In the genomic region with DNA sequence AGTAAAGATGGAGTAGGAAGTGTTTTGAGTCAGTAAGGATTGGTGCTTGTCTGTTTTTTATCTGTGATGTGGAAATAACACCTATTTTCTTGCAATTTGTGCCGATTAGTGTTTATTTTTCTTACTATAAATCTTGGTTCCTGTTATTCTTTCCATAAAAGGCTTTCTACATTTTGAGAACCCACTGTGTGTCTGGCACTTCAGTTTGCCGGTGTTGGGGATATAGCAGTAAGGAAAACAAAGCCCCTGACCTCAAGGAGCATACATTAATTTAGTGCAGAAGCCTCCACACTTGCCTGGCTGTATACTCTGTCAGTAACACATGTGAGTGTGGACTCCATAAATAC, we compare ENCODE assay signal across 12 cellular contexts. TPM values are rescaled to one million over a fixed set of nuclear protein-coding genes. Genes with fewer than 3 reads are reported as not detected.
DNase-seq lines count a peak whose midpoint lies in the region; ATAC-seq and TF ChIP-seq lines count a peak whose summit lies in the region.
"Had no signal": no experiment of that assay in that cellular context is flagged by ENCODE, and none has a peak within 500 bp of the region (broad histone marks: within the 10 kb centered on the region; RNA-seq: fewer than 3 reads in every experiment).

No MANE protein-coding gene starts in this region.

- H3K27me3 ChIP-seq in CD4-positive, CD25-positive, alpha-beta regulatory T cell (ENCODE audit: control insufficient read depth, insufficient read depth, low read length): no peaks in the 10 kb centered on the region
- H3K27me3 ChIP-seq in mesenchymal stem cell (ENCODE audit: control insufficient read depth in 1 of 2, insufficient read depth in 1 of 2, low read length in 2 of 2) (no peaks in the 10 kb centered on the region), upper lobe of left lung (no peaks in the 10 kb centered on the region)
- H3K27me3 ChIP-seq: sigmoid colon, suprapubic skin had no signal

- peaks cover 18 to 55% (median 39%) of the 10 kb centered on the region in 4 donors for H3K4me1 Mint-ChIP-seq in CD4-positive, CD25-positive, alpha-beta regulatory T cell
- peaks cover 36% of the 10 kb centered on the region for H3K4me1 Mint-ChIP-seq in HFFc6 (ENCODE audit: low read depth)
- peaks cover 40% of the 10 kb centered on the region for H3K4me1 Mint-ChIP-seq in activated CD8-positive, alpha-beta T cell treated with anti-CD3 and anti-CD28 coated beads, Interleukin-2, amount 10 ng/mL, durations not matched to agents 7 days and 5 days (ENCODE audit: low read depth)

- no peak for TF ChIP-seq EP300 in upper lobe of left lung (IDR thresholded peaks at IDR 0.05)

- peaks cover 21% of the 10 kb centered on the region for H3K79me1 ChIP-seq in mesenchymal stem cell (replicated peaks; ENCODE audit: low read length, poor library complexity, severe bottlenecking)

- H3K4me3 ChIP-seq in CD4-positive, CD25-positive, alpha-beta regulatory T cell (ENCODE audit: low read depth, low read length): peak overlapping the region; percentile 1
- H3K4me3 ChIP-seq in mesenchymal stem cell (ENCODE audit: insufficient read depth in 1 of 2, low read depth in 1 of 2, low read length in 2 of 2) (no peak overlapping the region), upper lobe of left lung (no peak overlapping the region)
- H3K4me3 ChIP-seq: sigmoid colon, suprapubic skin had no signal

- H3K27ac ChIP-seq in CD4-positive, CD25-positive, alpha-beta regulatory T cell (ENCODE audit: insufficient read depth, low read length, poor library complexity, severe bottlenecking): no peak overlapping the region
- H3K27ac ChIP-seq in mesenchymal stem cell (ENCODE audit: low read length, poor library complexity, severe bottlenecking): peak overlapping the region; percentile 65
- H3K27ac ChIP-seq in upper lobe of left lung: peak overlapping the region in 1 of 4 donors; percentile 35
- H3K27ac ChIP-seq: suprapubic skin had no signal

- H3K27me3 Mint-ChIP-seq in CD4-positive, CD25-positive, alpha-beta regulatory T cell: no peaks in the 10 kb centered on the region
- no peaks in the 10 kb centered on the region for H3K27me3 Mint-ChIP-seq in HFFc6 (ENCODE audit: insufficient read depth)
- no peaks in the 10 kb centered on the region for H3K27me3 Mint-ChIP-seq in activated CD8-positive, alpha-beta T cell treated with anti-CD3 and anti-CD28 coated beads, Interleukin-2, amount 10 ng/mL, durations not matched to agents 7 days and 5 days (ENCODE audit: low read depth)

- no peaks in the 10 kb centered on the region for H3K9me3 ChIP-seq in CD4-positive, CD25-positive, alpha-beta regulatory T cell (ENCODE audit: control insufficient read depth in 2 of 2, low read length in 2 of 2)
- H3K9me3 ChIP-seq in mesenchymal stem cell (ENCODE audit: control insufficient read depth, low read length) (no peaks in the 10 kb centered on the region), upper lobe of left lung (no peaks in the 10 kb centered on the region)
- H3K9me3 ChIP-seq: sigmoid colon, suprapubic skin had no signal

- no peaks in the 10 kb centered on the region for H3K9me3 Mint-ChIP-seq in CD4-positive, CD25-positive, alpha-beta regulatory T cell
- no peaks in the 10 kb centered on the region for H3K9me3 Mint-ChIP-seq in HFFc6
- no peaks in the 10 kb centered on the region for H3K9me3 Mint-ChIP-seq in activated CD8-positive, alpha-beta T cell treated with anti-CD3 and anti-CD28 coated beads, Interleukin-2, amount 10 ng/mL, durations not matched to agents 7 days and 5 days (ENCODE audit: insufficient read depth)

- H2AFZ ChIP-seq in mesenchymal stem cell (ENCODE audit: low read depth, low read length): no peak overlapping the region

- peaks cover 67% of the 10 kb centered on the region for H3K36me3 ChIP-seq in CD4-positive, CD25-positive, alpha-beta regulatory T cell (ENCODE audit: control insufficient read depth, insufficient read depth, low read length)
- H3K36me3 ChIP-seq in mesenchymal stem cell (ENCODE audit: control insufficient read depth in 1 of 2, insufficient read depth in 2 of 2, low read depth in 1 of 2, low read length in 2 of 2): peaks cover 30 to 79% of the 10 kb centered on the region in 2 experiments
- H3K36me3 ChIP-seq in upper lobe of left lung: peaks cover 18 to 76% (median 50%) of the 10 kb centered on the region in 4 donors

- no peak overlapping the region for H4K8ac ChIP-seq in mesenchymal stem cell (ENCODE audit: low read length)

- DNase-seq in CD4-positive, CD25-positive, alpha-beta regulatory T cell: no peak
- DNase-seq in HFFc6 (no peak), mesenchymal stem cell (no peak), upper lobe of left lung (no peak), HCEC 1CT (no peak)
- DNase-seq in activated CD8-positive, alpha-beta T cell treated with anti-CD3 and anti-CD28 coated beads, Interleukin-2, amount 10 ng/mL, durations not matched to agents 7 days and 5 days: no peak
- DNase-seq: NCI-H1930; NK-92 treated with Interleukin-12 subunit alpha and Interleukin-12 subunit beta, amount 100 ng/mL, for 24 hours; sigmoid colon had no signal

- ATAC-seq in CD4-positive, CD25-positive, alpha-beta regulatory T cell (ENCODE audit: low read depth in 2 of 2): no peak
- no peak for ATAC-seq in activated CD8-positive, alpha-beta T cell treated with anti-CD3 and anti-CD28 coated beads, Interleukin-2, amount 10 ng/mL, durations not matched to agents 7 days and 5 days
- ATAC-seq in upper lobe of left lung (ENCODE audit: low FRiP score in 2 of 2) (no peak), HG03469 (IDR thresholded peaks at IDR 0.05; ENCODE audit: unreplicated experiment) (no peak), GM19463 (IDR thresholded peaks at IDR 0.05; ENCODE audit: unreplicated experiment) (no peak)

- H3K4me1 ChIP-seq in CD4-positive, CD25-positive, alpha-beta regulatory T cell (ENCODE audit: control insufficient read depth, insufficient read depth, low read length, poor library complexity, severe bottlenecking): peaks cover 16% of the 10 kb centered on the region
- H3K4me1 ChIP-seq in mesenchymal stem cell (ENCODE audit: control insufficient read depth, insufficient read depth, low read depth, low read length) (peaks cover 7% of the 10 kb centered on the region), upper lobe of left lung (peaks cover 0 to 13% (median 1%) of the 10 kb centered on the region in 4 donors)

- WGBS in mesenchymal stem cell: no CpG with 5 or more reads among the region's 2 CpGs
- WGBS in upper lobe of left lung, 2 donors: 60 to 64% methylated on average over 2 of the region's 2 CpGs

- peaks cover 41% of the 10 kb centered on the region for H3K36me3 Mint-ChIP-seq in CD4-positive, CD25-positive, alpha-beta regulatory T cell
- peaks cover 50% of the 10 kb centered on the region for H3K36me3 Mint-ChIP-seq in HFFc6 (ENCODE audit: low read depth)
- H3K36me3 Mint-ChIP-seq in activated CD8-positive, alpha-beta T cell treated with anti-CD3 and anti-CD28 coated beads, Interleukin-2, amount 10 ng/mL, durations not matched to agents 7 days and 5 days (ENCODE audit: low read depth): peaks cover 69% of the 10 kb centered on the region

- H3K14ac ChIP-seq in mesenchymal stem cell (ENCODE audit: low read length in 2 of 2): no peak overlapping the region

- no peak overlapping the region for H2AK5ac ChIP-seq in mesenchymal stem cell (ENCODE audit: low read length, severe bottlenecking)

- no peak overlapping the region for H3K23ac ChIP-seq in mesenchymal stem cell (ENCODE audit: low read length in 2 of 2)

- H3K18ac ChIP-seq in mesenchymal stem cell (ENCODE audit: low read depth in 1 of 2, low read length in 2 of 2): no peak overlapping the region

- TF ChIP-seq CTCF in HFFc6 (IDR thresholded peaks at IDR 0.05): no peak
- no peak for TF ChIP-seq CTCF in upper lobe of left lung (IDR thresholded peaks at IDR 0.05)

- H4K91ac ChIP-seq in mesenchymal stem cell (ENCODE audit: low read length): no peak overlapping the region

- H2BK12ac ChIP-seq in mesenchymal stem cell (ENCODE audit: low read length in 2 of 2): no peak overlapping the region

- H2BK5ac ChIP-seq in mesenchymal stem cell (ENCODE audit: low read depth, low read length, poor library complexity, severe bottlenecking): no peak overlapping the region

- H2BK15ac ChIP-seq in mesenchymal stem cell (ENCODE audit: low read depth, poor library complexity, severe bottlenecking): no peak overlapping the region

- no peak overlapping the region for H3K4ac ChIP-seq in mesenchymal stem cell (ENCODE audit: low read depth in 1 of 2, low read length in 2 of 2)

- H2BK120ac ChIP-seq in mesenchymal stem cell (ENCODE audit: low read depth, low read length): no peak overlapping the region

- peak overlapping the region; percentile 14 for H3K4me2 ChIP-seq in mesenchymal stem cell (ENCODE audit: low read length, poor library complexity, severe bottlenecking)

- POLR2A ChIA-PET in activated CD8-positive, alpha-beta T cell treated with anti-CD3 and anti-CD28 coated beads, Interleukin-2, amount 10 ng/mL, durations not matched to agents 7 days and 5 days (lab: Charles Lee): no interaction called here

- peak overlapping the region; percentile 10 for H3K9ac ChIP-seq in mesenchymal stem cell (ENCODE audit: low read length)

- CTCF ChIA-PET in activated CD8-positive, alpha-beta T cell treated with anti-CD3 and anti-CD28 coated beads, Interleukin-2, amount 10 ng/mL, durations not matched to agents 7 days and 5 days (lab: Charles Lee): interaction anchor here (1.0 to 1.5 kb wide), 4 partner anchors 11 to 128 kb away, joined by 3 to 9 read pairs (median 6); no protein-coding TSS in a partner anchor

- H3K27ac Mint-ChIP-seq in CD4-positive, CD25-positive, alpha-beta regulatory T cell: peak overlapping the region in 2 of 3 donors; percentile 4 to 34
- peak overlapping the region; percentile 36 for H3K27ac Mint-ChIP-seq in HFFc6
- H3K27ac Mint-ChIP-seq in activated CD8-positive, alpha-beta T cell treated with anti-CD3 and anti-CD28 coated beads, Interleukin-2, amount 10 ng/mL, durations not matched to agents 7 days and 5 days: peak overlapping the region; percentile 71

- peak overlapping the region; percentile 25 to 63 (median 33) for H3K4me3 Mint-ChIP-seq in CD4-positive, CD25-positive, alpha-beta regulatory T cell
- peak overlapping the region; percentile 15; the same call in 1 of the 2 replicates for H3K4me3 Mint-ChIP-seq in HFFc6
- no peak overlapping the region for H3K4me3 Mint-ChIP-seq in activated CD8-positive, alpha-beta T cell treated with anti-CD3 and anti-CD28 coated beads, Interleukin-2, amount 10 ng/mL, durations not matched to agents 7 days and 5 days

- no peak for TF ChIP-seq POLR2A in upper lobe of left lung (IDR thresholded peaks at IDR 0.05)

RNA-seq across cellular contexts. Expression of gene GARRE1, which starts 35.6 kb away (rescaled TPM):
- 47.4 TPM for total RNA-seq in CD4-positive, CD25-positive, alpha-beta regulatory T cell
- 1 to 10 TPM; 3.2 to 6.6 (median 4.5) TPM for polyA plus RNA-seq in CD4-positive, CD25-positive, alpha-beta regulatory T cell
- total RNA-seq in HFFc6 (2021; fragmentation: NEBNext Ultra II Directional; extraction: Animal tissue kit (Norgen Biotek cat#: 25700)): 10 to 100 TPM; 16.2 to 26.0 (median 22.7) TPM
- 1 to 10 TPM; 6.3 to 8.3 TPM for total RNA-seq in activated CD8-positive, alpha-beta T cell treated with anti-CD3 and anti-CD28 coated beads, Interleukin-2, amount 10 ng/mL, durations not matched to agents 7 days and 5 days
- 20.0 TPM for polyA plus RNA-seq in mesenchymal stem cell (2013, experiment 1 of 2)
- polyA plus RNA-seq in mesenchymal stem cell (2013, experiment 2 of 2): 17.3 TPM
- 10 to 100 TPM; 18.2 to 36.7 (median 28.1) TPM for total RNA-seq in upper lobe of left lung

RNA-seq across cellular contexts. Expression of gene LSM14A, which starts 46.5 kb away (rescaled TPM):
- total RNA-seq in CD4-positive, CD25-positive, alpha-beta regulatory T cell: 162 TPM
- polyA plus RNA-seq in CD4-positive, CD25-positive, alpha-beta regulatory T cell: 100 to 1,000 TPM; 133 to 175 (median 147) TPM
- total RNA-seq in HFFc6 (2021; fragmentation: NEBNext Ultra II Directional; extraction: Animal tissue kit (Norgen Biotek cat#: 25700)): 10 to 100 TPM; 66.5 to 92.9 (median 87.0) TPM
- 100 to 1,000 TPM; 133 to 139 TPM for total RNA-seq in activated CD8-positive, alpha-beta T cell treated with anti-CD3 and anti-CD28 coated beads, Interleukin-2, amount 10 ng/mL, durations not matched to agents 7 days and 5 days
- 74.6 TPM for polyA plus RNA-seq in mesenchymal stem cell (2013, experiment 1 of 2)
- polyA plus RNA-seq in mesenchymal stem cell (2013, experiment 2 of 2): 75.4 TPM
- 100 to 1,000 TPM in 2 of 6 donors, 10 to 100 TPM in 4; 85.2 to 212 (median 96.3) TPM for total RNA-seq in upper lobe of left lung

Comparison
In these comparisons a context has a peak if more than half of its experiments do, and no peak if none do; other contexts are left out.
1. H3K27ac Mint-ChIP-seq: peak in every context shown above with its lines; median percentile 71 in activated CD8-positive, alpha-beta T cell treated with anti-CD3 and anti-CD28 coated beads, Interleukin-2, amount 10 ng/mL, durations not matched to agents 7 days and 5 days; 36 in HFFc6; 19 in CD4-positive, CD25-positive, alpha-beta regulatory T cell.